8 cellular contexts compared by ENCODE assay signal in the genomic region with DNA sequence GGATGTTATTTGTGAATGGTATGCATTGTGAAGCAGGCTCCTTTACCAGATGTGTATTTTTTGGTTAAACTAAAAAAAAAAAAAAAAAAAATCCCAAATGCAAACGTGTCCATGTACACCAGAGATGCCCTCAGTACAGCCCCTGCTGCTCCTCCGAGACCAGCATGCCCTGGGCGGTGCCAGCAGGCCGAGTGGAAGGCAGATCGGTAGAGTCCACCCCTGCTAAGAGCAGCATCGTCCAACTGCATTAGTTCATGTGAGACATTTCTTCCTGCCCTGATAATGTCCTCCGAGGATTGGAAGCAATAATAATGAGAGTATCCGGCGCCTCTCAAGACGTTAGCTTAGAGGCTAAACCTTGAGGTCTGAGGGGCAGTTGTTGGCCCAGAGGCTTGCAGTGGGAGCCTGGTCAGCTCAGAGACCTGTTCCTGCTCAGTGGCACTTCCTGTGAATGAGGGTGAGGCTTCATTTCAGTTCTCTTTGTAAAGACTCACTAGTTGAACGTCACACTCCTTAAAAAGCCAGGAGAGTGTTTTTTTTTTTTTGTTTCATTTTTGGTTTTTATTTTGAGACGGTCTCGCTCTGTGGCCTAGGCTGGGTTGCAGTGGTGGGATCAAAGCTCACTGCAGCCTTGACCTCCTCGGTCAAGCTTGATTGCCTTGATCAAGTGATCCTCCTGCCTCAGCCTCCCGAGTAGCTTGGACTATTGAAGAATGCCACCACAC. TPM values are rescaled to one million over a fixed set of nuclear protein-coding genes. Genes with fewer than 3 reads are reported as not detected.
DNase-seq lines count a peak whose midpoint lies in the region; ATAC-seq and TF ChIP-seq lines count a peak whose summit lies in the region.

No MANE protein-coding gene starts in this region.

- TF ChIP-seq CTCF in activated CD8-positive, alpha-beta T cell treated with anti-CD3 and anti-CD28 coated beads for 36 hours (IDR thresholded peaks at IDR 0.05) = no peak
- TF ChIP-seq CTCF in type B pancreatic cell (conservative IDR thresholded peaks at IDR 0.05) = no peak

- CTCF ChIA-PET in activated CD8-positive, alpha-beta T cell treated with anti-CD3 and anti-CD28 coated beads for 36 hours (lab: Charles Lee) = interaction anchor here (2.9 kb wide), 1 partner anchor 28 kb away, joined by 18 read pairs; a partner anchor contains a TSS

- H3K27me3 Mint-ChIP-seq in activated naive CD4-positive, alpha-beta T cell treated with anti-CD3 and anti-CD28 coated beads, Interleukin-2, amount 50 U/mL, for 24 hours = no peaks in the 10 kb centered on the region
- H3K27me3 Mint-ChIP-seq in activated CD8-positive, alpha-beta T cell treated with anti-CD3 and anti-CD28 coated beads for 36 hours = no peaks in the 10 kb centered on the region
- H3K27me3 Mint-ChIP-seq in type B pancreatic cell = peaks cover 3% of the 10 kb centered on the region

- peak; percentile 68 for ATAC-seq in HG02938 (IDR thresholded peaks at IDR 0.05; ENCODE audit: unreplicated experiment)
- ATAC-seq in activated CD8-positive, alpha-beta T cell treated with anti-CD3 and anti-CD28 coated beads for 36 hours = peak; percentile 83

- H3K4me1 Mint-ChIP-seq in activated naive CD4-positive, alpha-beta T cell treated with anti-CD3 and anti-CD28 coated beads, Interleukin-2, amount 50 U/mL, for 24 hours = peaks cover 22% of the 10 kb centered on the region
- peaks cover 20% of the 10 kb centered on the region for H3K4me1 Mint-ChIP-seq in activated CD8-positive, alpha-beta T cell treated with anti-CD3 and anti-CD28 coated beads for 36 hours (ENCODE audit: low read depth)
- H3K4me1 Mint-ChIP-seq in type B pancreatic cell (ENCODE audit: unreplicated experiment) = no peaks in the 10 kb centered on the region

- H3K9me3 Mint-ChIP-seq in activated naive CD4-positive, alpha-beta T cell treated with anti-CD3 and anti-CD28 coated beads, Interleukin-2, amount 50 U/mL, for 24 hours = no peaks in the 10 kb centered on the region
- no peaks in the 10 kb centered on the region for H3K9me3 Mint-ChIP-seq in activated CD8-positive, alpha-beta T cell treated with anti-CD3 and anti-CD28 coated beads for 36 hours
- H3K9me3 Mint-ChIP-seq in type B pancreatic cell = no peaks in the 10 kb centered on the region

- peak overlapping the region; percentile 44 for H3K4me3 Mint-ChIP-seq in activated naive CD4-positive, alpha-beta T cell treated with anti-CD3 and anti-CD28 coated beads, Interleukin-2, amount 50 U/mL, for 24 hours
- peak overlapping the region; percentile 31 for H3K4me3 Mint-ChIP-seq in activated CD8-positive, alpha-beta T cell treated with anti-CD3 and anti-CD28 coated beads for 36 hours
- no peak overlapping the region for H3K4me3 Mint-ChIP-seq in type B pancreatic cell

- POLR2A ChIA-PET in activated CD8-positive, alpha-beta T cell treated with anti-CD3 and anti-CD28 coated beads for 36 hours (lab: Charles Lee) = interaction anchor here (0.7 to 1.3 kb wide), 3 partner anchors 28 to 80 kb away, joined by 3 read pairs; a partner anchor contains a TSS

- H3K36me3 Mint-ChIP-seq in activated naive CD4-positive, alpha-beta T cell treated with anti-CD3 and anti-CD28 coated beads, Interleukin-2, amount 50 U/mL, for 24 hours = no peaks in the 10 kb centered on the region
- no peaks in the 10 kb centered on the region for H3K36me3 Mint-ChIP-seq in activated CD8-positive, alpha-beta T cell treated with anti-CD3 and anti-CD28 coated beads for 36 hours (ENCODE audit: low read depth)
- no peaks in the 10 kb centered on the region for H3K36me3 Mint-ChIP-seq in type B pancreatic cell

- intact Hi-C loops in activated CD8-positive, alpha-beta T cell treated with anti-CD3 and anti-CD28 coated beads for 36 hours (cut with micrococcal nuclease) = no loop called here

- H3K27ac Mint-ChIP-seq in activated naive CD4-positive, alpha-beta T cell treated with anti-CD3 and anti-CD28 coated beads, Interleukin-2, amount 50 U/mL, for 24 hours = peak overlapping the region; percentile 77
- peak overlapping the region; percentile 86 for H3K27ac Mint-ChIP-seq in activated CD8-positive, alpha-beta T cell treated with anti-CD3 and anti-CD28 coated beads for 36 hours
- H3K27ac Mint-ChIP-seq in type B pancreatic cell = no peak overlapping the region

- DNase-seq in activated naive CD4-positive, alpha-beta T cell treated with Interleukin-2 at 50 U/mL for 16 hours = no peak
- DNase-seq in activated CD8-positive, alpha-beta T cell treated with anti-CD3 and anti-CD28 coated beads for 36 hours = no peak
- peak; percentile 53 for DNase-seq in type B pancreatic cell (ENCODE audit: extremely low spot score, unreplicated experiment)
- no peak for DNase-seq in DMS79 (lab: John Stamatoyannopoulos, UW)
- no peak for DNase-seq in cerebellar cortex (ENCODE audit: low spot score)
- no peak for DNase-seq in HPDE6-E6E7 (ENCODE audit: extremely low spot score)

RNA-seq across cellular contexts. Expression of a gene that starts 5.6 kb away (rescaled TPM):
- total RNA-seq in activated CD8-positive, alpha-beta T cell treated with anti-CD3 and anti-CD28 coated beads for 36 hours = 10 to 100 TPM; 10.4 to 10.6 TPM
- 6.3 and 6.5 TPM in 2 replicates for total RNA-seq in type B pancreatic cell (ENCODE audit: low replicate concordance)
